ENCODE assay signal across 29 cellular contexts in the genomic region with DNA sequence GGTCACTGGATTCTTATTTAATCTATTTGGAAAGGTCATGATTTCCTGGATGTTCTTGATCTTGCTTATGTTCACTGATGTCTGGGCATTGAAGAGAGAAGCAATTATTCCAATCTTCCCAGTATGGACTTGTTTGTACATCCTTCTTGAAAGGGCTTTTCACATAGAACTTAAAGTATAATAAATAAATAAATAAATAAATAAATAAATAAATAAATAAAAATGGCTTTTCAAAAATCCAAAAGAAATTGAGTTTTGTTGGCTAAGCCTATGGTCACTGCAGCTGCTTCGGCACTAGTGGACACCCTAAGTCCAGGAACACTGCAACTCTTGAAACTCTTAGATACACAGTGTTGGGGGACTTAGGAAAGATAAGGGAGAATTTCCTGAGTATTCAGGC.
"Had no signal": no experiment of that assay in that cellular context is flagged by ENCODE, and none has a peak within 500 bp of the region (broad histone marks: within the 10 kb centered on the region; RNA-seq: fewer than 3 reads in every experiment).

No MANE protein-coding gene starts in this region.

- DNase-seq: activated effector memory CD4-positive, alpha-beta T cell treated with anti-CD3 and anti-CD28 coated beads, Interleukin-2, amount 50 U/mL, for 16 hours; activated effector memory CD4-positive, alpha-beta T cell treated with Interleukin-2 at 50 U/mL for 16 hours; activated gamma-delta T cell; activated gamma-delta T cell treated with Interleukin-2 at 50 U/mL for 16 hours; activated naive CD4-positive, alpha-beta T cell; activated naive CD4-positive, alpha-beta T cell treated with anti-CD3 and anti-CD28 coated beads for 36 hours; activated naive CD4-positive, alpha-beta T cell treated with anti-CD3 and anti-CD28 coated beads, Interleukin-2, amount 10 ng/mL, durations not matched to agents 7 days and 5 days; activated naive CD4-positive, alpha-beta T cell treated with anti-CD3 and anti-CD28 coated beads, Interleukin-2, amount 50 U/mL, for 16 hours; activated naive CD4-positive, alpha-beta T cell treated with Interleukin-2 at 50 U/mL for 16 hours; activated naive CD8-positive, alpha-beta T cell treated with anti-CD3 and anti-CD28 coated beads for 36 hours; activated naive CD8-positive, alpha-beta T cell treated with anti-CD3 and anti-CD28 coated beads, Interleukin-2, amount 10 ng/mL, durations not matched to agents 7 days and 5 days; activated naive CD8-positive, alpha-beta T cell treated with anti-CD3 and anti-CD28 coated beads, Interleukin-2, amount 50 U/mL, for 24 hours; activated T-cell treated with anti-CD3 and anti-CD28 coated beads, Interleukin-2, amount 50 U/mL, for 24 hours; activated T-cell treated with anti-CD3 and anti-CD28 coated beads, Interleukin-2, amount 50 U/mL, for 4 hours; activated T-cell treated with anti-CD3 and anti-CD28 coated beads, Interleukin-2, amount 50 U/mL, for 48 hours; activated T-cell treated with anti-CD3 and anti-CD28 coated beads, Interleukin-2, amount 50 U/mL, for 72 hours; adrenal gland; amniotic stem cell; amygdala; anterior cingulate cortex; aorta; body of pancreas; brain microvascular endothelial cell; caudate nucleus; central memory CD4-positive, alpha-beta T cell; cerebellar nuclear complex had no signal

- H3K9me3 ChIP-seq: adrenal gland, ascending aorta, body of pancreas had no signal

- H3K27ac ChIP-seq: adrenal gland, ascending aorta, body of pancreas, brain microvascular endothelial cell, breast epithelium, cardiac muscle cell had no signal

- H3K4me1 ChIP-seq: adrenal gland, ascending aorta, body of pancreas, breast epithelium had no signal

- H3K4me3 ChIP-seq: adrenal gland, ascending aorta, body of pancreas, breast epithelium, cardiac muscle cell had no signal

- H3K36me3 ChIP-seq: adrenal gland, ascending aorta, brain microvascular endothelial cell, breast epithelium, cardiac muscle cell had no signal
